ENCODE assay signal across 8 cellular contexts in the genomic region with DNA sequence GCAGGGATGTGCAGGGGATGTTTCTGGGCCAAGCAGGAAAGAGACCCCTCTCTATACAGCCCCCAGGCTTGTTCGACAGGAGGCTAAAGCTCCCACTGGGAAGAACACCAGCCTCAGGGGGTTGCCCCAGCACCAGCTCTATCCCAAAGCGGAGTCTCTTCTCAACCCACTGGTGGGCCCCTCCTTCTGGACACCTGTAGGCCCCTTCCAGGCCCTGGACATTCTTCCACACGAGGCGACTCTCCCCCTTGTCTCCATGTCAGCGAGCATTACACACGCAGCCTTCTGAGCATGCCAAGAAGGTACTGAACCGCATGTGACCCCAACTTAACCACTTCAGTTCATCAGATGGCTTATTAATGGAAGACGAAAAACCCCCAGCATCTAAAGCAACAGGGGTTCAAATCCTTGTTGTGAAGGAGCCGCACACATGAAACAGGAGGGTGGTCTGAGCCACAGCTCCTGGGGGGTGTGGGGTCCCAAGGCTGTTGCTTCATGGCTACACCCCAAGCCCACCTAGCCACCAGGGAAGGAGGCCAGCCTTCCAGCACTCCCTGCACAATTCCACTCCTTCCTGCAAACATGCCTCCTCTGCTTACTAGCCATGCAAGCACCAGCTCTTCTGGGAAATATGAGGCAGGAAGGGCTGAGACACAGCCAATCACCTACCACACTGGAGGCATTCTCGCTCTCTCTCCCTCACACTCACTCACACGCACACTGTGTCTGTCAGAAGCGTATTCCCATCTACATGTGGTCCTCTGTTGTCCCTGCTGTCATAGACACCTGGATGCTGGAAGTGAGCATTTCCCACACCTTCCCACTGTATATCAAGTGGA.
DNase-seq lines count a peak whose midpoint lies in the region; ATAC-seq and TF ChIP-seq lines count a peak whose summit lies in the region.
"Had no signal": no experiment of that assay in that cellular context is flagged by ENCODE, and none has a peak within 500 bp of the region (broad histone marks: within the 10 kb centered on the region; RNA-seq: fewer than 3 reads in every experiment).

No MANE protein-coding gene starts in this region.

- intact Hi-C loops in activated CD4-positive, alpha-beta memory T cell treated with anti-CD3 and anti-CD28 coated beads for 36 hours (cut with micrococcal nuclease): loop anchor here (10.0 kb wide), 1 partner anchor 196 kb away; no protein-coding TSS in a partner anchor

- no peak overlapping the region for H3K18ac ChIP-seq in mesenchymal stem cell (ENCODE audit: low read depth in 1 of 2, low read length in 2 of 2)

- H2BK120ac ChIP-seq in mesenchymal stem cell (ENCODE audit: low read depth, low read length): no peak overlapping the region

- peaks cover 2% of the 10 kb centered on the region for H3K79me1 ChIP-seq in mesenchymal stem cell (replicated peaks; ENCODE audit: low read length, poor library complexity, severe bottlenecking)

- no peak overlapping the region for H2AFZ ChIP-seq in mesenchymal stem cell (ENCODE audit: low read depth, low read length)

- ATAC-seq in GM18907 (IDR thresholded peaks at IDR 0.05; ENCODE audit: unreplicated experiment): no peak

- peak overlapping the region; percentile 31 to 95 (median 90) for H3K27ac ChIP-seq in Peyer's patch
- peak overlapping the region; percentile 47 for H3K27ac ChIP-seq in mesenchymal stem cell (ENCODE audit: low read length, poor library complexity, severe bottlenecking)
- peak overlapping the region; percentile 76 for H3K27ac ChIP-seq in subcutaneous abdominal adipose tissue (ENCODE audit: low read depth, low read length)

- peak overlapping the region; percentile 3 for H4K91ac ChIP-seq in mesenchymal stem cell (ENCODE audit: low read length)

- TF ChIP-seq POLR2A in Peyer's patch (IDR thresholded peaks at IDR 0.05): no peak

- no peaks in the 10 kb centered on the region for H3K27me3 Mint-ChIP-seq in activated CD4-positive, alpha-beta memory T cell treated with anti-CD3 and anti-CD28 coated beads for 36 hours

- peaks cover 2% of the 10 kb centered on the region for H3K36me3 Mint-ChIP-seq in activated CD4-positive, alpha-beta memory T cell treated with anti-CD3 and anti-CD28 coated beads for 36 hours

- peak overlapping the region; percentile 72 for H3K4me2 ChIP-seq in mesenchymal stem cell (ENCODE audit: low read length, poor library complexity, severe bottlenecking)

- H3K23ac ChIP-seq in mesenchymal stem cell (ENCODE audit: low read length in 2 of 2): no peak overlapping the region

- H3K9ac ChIP-seq in mesenchymal stem cell (ENCODE audit: low read length) (peak overlapping the region; percentile 0), subcutaneous abdominal adipose tissue (ENCODE audit: low read length in 5 of 5) (peak overlapping the region in 4 of 5 donors; percentile 26 to 69 (median 52))

- H3K4me3 ChIP-seq in Peyer's patch (peak overlapping the region in 2 of 4 donors; percentile 91 to 92), mesenchymal stem cell (ENCODE audit: insufficient read depth in 1 of 2, low read depth in 1 of 2, low read length in 2 of 2) (peak overlapping the region in 1 of 2 experiments; percentile 51), subcutaneous abdominal adipose tissue (ENCODE audit: low read depth in 1 of 5, low read length in 5 of 5) (peak overlapping the region in 4 of 5 donors; percentile 32 to 65 (median 40))
- H3K4me3 ChIP-seq: lung had no signal

- H3K4me1 ChIP-seq in Peyer's patch: peaks cover 9 to 76% (median 19%) of the 10 kb centered on the region in 4 donors
- peaks cover 53% of the 10 kb centered on the region for H3K4me1 ChIP-seq in mesenchymal stem cell (ENCODE audit: control insufficient read depth, insufficient read depth, low read depth, low read length)
- H3K4me1 ChIP-seq in subcutaneous abdominal adipose tissue (ENCODE audit: control insufficient read depth in 5 of 5, insufficient read depth in 5 of 5, low read length in 5 of 5): peaks cover 27 to 80% (median 69%) of the 10 kb centered on the region in 5 donors

- no peak overlapping the region for H4K8ac ChIP-seq in mesenchymal stem cell (ENCODE audit: low read length)

- H3K27me3 ChIP-seq in Peyer's patch (no peaks in the 10 kb centered on the region), mesenchymal stem cell (ENCODE audit: control insufficient read depth in 1 of 2, insufficient read depth in 1 of 2, low read length in 2 of 2) (no peaks in the 10 kb centered on the region), subcutaneous abdominal adipose tissue (ENCODE audit: control insufficient read depth in 5 of 5, insufficient read depth in 4 of 5, low read length in 5 of 5) (no peaks in the 10 kb centered on the region)

- 68% methylated on average over 12 of the region's 12 CpGs for WGBS in mesenchymal stem cell

- no peaks in the 10 kb centered on the region for H3K9me3 Mint-ChIP-seq in activated CD4-positive, alpha-beta memory T cell treated with anti-CD3 and anti-CD28 coated beads for 36 hours

- peak overlapping the region in 1 of 2 experiments; percentile 68 for H3K14ac ChIP-seq in mesenchymal stem cell (ENCODE audit: low read length in 2 of 2)

- peak overlapping the region in 1 of 2 experiments; percentile 30 for H3K4ac ChIP-seq in mesenchymal stem cell (ENCODE audit: low read depth in 1 of 2, low read length in 2 of 2)

- H2AK5ac ChIP-seq in mesenchymal stem cell (ENCODE audit: low read length, severe bottlenecking): no peak overlapping the region

- H3K27ac Mint-ChIP-seq in activated CD4-positive, alpha-beta memory T cell treated with anti-CD3 and anti-CD28 coated beads for 36 hours: no peak overlapping the region

- H3K4me3 Mint-ChIP-seq in activated CD4-positive, alpha-beta memory T cell treated with anti-CD3 and anti-CD28 coated beads for 36 hours: no peak overlapping the region

- no peak for TF ChIP-seq CTCF in Peyer's patch (IDR thresholded peaks at IDR 0.05)

- no peaks in the 10 kb centered on the region for H3K36me3 ChIP-seq in Peyer's patch
- peaks cover 0 to 6% of the 10 kb centered on the region in 2 experiments for H3K36me3 ChIP-seq in mesenchymal stem cell (ENCODE audit: control insufficient read depth in 1 of 2, insufficient read depth in 2 of 2, low read depth in 1 of 2, low read length in 2 of 2)
- no peaks in the 10 kb centered on the region for H3K36me3 ChIP-seq in subcutaneous abdominal adipose tissue (ENCODE audit: control insufficient read depth in 5 of 5, insufficient read depth in 5 of 5, low read length in 5 of 5)

- H2BK12ac ChIP-seq in mesenchymal stem cell (ENCODE audit: low read length in 2 of 2): peak overlapping the region in 1 of 2 experiments; percentile 2

- H3K4me1 Mint-ChIP-seq in activated CD4-positive, alpha-beta memory T cell treated with anti-CD3 and anti-CD28 coated beads for 36 hours (ENCODE audit: low read depth): peaks cover 46% of the 10 kb centered on the region

- CTCF ChIA-PET in activated CD4-positive, alpha-beta memory T cell treated with anti-CD3 and anti-CD28 coated beads for 36 hours (lab: Charles Lee): interaction anchor here (1.0 kb wide), 1 partner anchor 12 kb away, joined by 3 read pairs; no protein-coding TSS in a partner anchor

- no peak overlapping the region for H2BK5ac ChIP-seq in mesenchymal stem cell (ENCODE audit: low read depth, low read length, poor library complexity, severe bottlenecking)

- H2BK15ac ChIP-seq in mesenchymal stem cell (ENCODE audit: low read depth, poor library complexity, severe bottlenecking): no peak overlapping the region

- no peak for DNase-seq in Peyer's patch
- peak; percentile 56 for DNase-seq in dermis blood vessel endothelial cell
- peak; percentile 71 for DNase-seq in mesenchymal stem cell
- DNase-seq in MV-4-11 (lab: John Stamatoyannopoulos, UW): no peak
- no peak for DNase-seq in activated CD4-positive, alpha-beta memory T cell treated with anti-CD3 and anti-CD28 coated beads for 36 hours

- no peaks in the 10 kb centered on the region for H3K9me3 ChIP-seq in Peyer's patch
- no peaks in the 10 kb centered on the region for H3K9me3 ChIP-seq in mesenchymal stem cell (ENCODE audit: control insufficient read depth, low read length)
- H3K9me3 ChIP-seq in subcutaneous abdominal adipose tissue (ENCODE audit: control insufficient read depth in 5 of 5, low read length in 5 of 5): no peaks in the 10 kb centered on the region

- POLR2A ChIA-PET in activated CD4-positive, alpha-beta memory T cell treated with anti-CD3 and anti-CD28 coated beads for 36 hours (lab: Charles Lee): interaction anchor here (0.7 kb wide), 1 partner anchor 58 kb away, joined by 3 read pairs; no protein-coding TSS in a partner anchor

Comparison
In these comparisons a context has a peak if more than half of its experiments do, and no peak if none do; other contexts are left out.
1. DNase-seq: peak in dermis blood vessel endothelial cell (single experiment) and mesenchymal stem cell (single experiment); none in Peyer's patch (0 of 3), MV-4-11 (single experiment) and activated CD4-positive, alpha-beta memory T cell treated with anti-CD3 and anti-CD28 coated beads for 36 hours (single experiment).
2. Peak in every context shown above with its lines, with median percentiles within 50 percentile points of each other: H3K27ac ChIP-seq.